8 cellular contexts compared by ENCODE assay signal in genomic region chr15:62549345-62549970, GRCh38.
DNase-seq lines count a peak whose midpoint lies in the region; ATAC-seq and TF ChIP-seq lines count a peak whose summit lies in the region.
"Had no signal": no experiment of that assay in that cellular context is flagged by ENCODE, and none has a peak within 500 bp of the region (broad histone marks: within the 10 kb centered on the region; RNA-seq: fewer than 3 reads in every experiment).

No MANE protein-coding gene starts in this region.

- peak; percentile 26 for DNase-seq in GM10248 (ENCODE audit: extremely low spot score)
- peak; percentile 43 for DNase-seq in LHCN-M2 (ENCODE audit: low read depth)
- peak; percentile 44 to 59 for DNase-seq in cardiac fibroblast (ENCODE audit: low read depth in 2 of 2)
- DNase-seq in retina = no peak
- no peak for DNase-seq in GM03348 (ENCODE audit: low spot score)

- no peak overlapping the region for H3K9ac ChIP-seq in neural cell (ENCODE audit: low read length)

- no peak overlapping the region for H3K4me2 ChIP-seq in neural cell (ENCODE audit: low read length)

- H3K27me3 ChIP-seq in neural cell (ENCODE audit: insufficient read depth, low read depth, low read length) = no peaks in the 10 kb centered on the region

- H3K27ac ChIP-seq in neural cell (ENCODE audit: low read length) = no peak overlapping the region
- H3K27ac ChIP-seq: neutrophil had no signal

- H3K36me3 ChIP-seq in neural cell (ENCODE audit: insufficient read depth, low read length) = no peaks in the 10 kb centered on the region
- H3K36me3 ChIP-seq: neutrophil had no signal

- ATAC-seq in HG03025 (IDR thresholded peaks at IDR 0.05; ENCODE audit: low FRiP score, unreplicated experiment) = no peak

- no peaks in the 10 kb centered on the region for H3K9me2 ChIP-seq in neural cell (ENCODE audit: insufficient read depth, low read length)

- H3K9me3 ChIP-seq in neural cell (ENCODE audit: low read length) = no peaks in the 10 kb centered on the region
- H3K9me3 ChIP-seq: neutrophil had no signal

- no peaks in the 10 kb centered on the region for H4K20me1 ChIP-seq in neural cell (ENCODE audit: insufficient read depth)

- CTCF ChIA-PET in GM10248 (lab: Yijun Ruan, JAX) = interaction anchor here (0.7 to 2.9 kb wide), 10 partner anchors 9 to 197 kb away, joined by 3 to 21 read pairs (median 4); no protein-coding TSS in a partner anchor

- H3K79me2 ChIP-seq in neural cell (replicated peaks; ENCODE audit: insufficient read depth, low read length) = no peaks in the 10 kb centered on the region

- H3F3A ChIP-seq in neural cell (ENCODE audit: insufficient read depth, low read length, poor library complexity, severe bottlenecking) = no peaks in the 10 kb centered on the region

- POLR2A ChIA-PET in GM10248 (lab: Yijun Ruan, JAX) = no interaction called here

- H3K4me3 ChIP-seq in cardiac fibroblast (replicated peaks in 1 of 2; ENCODE audit: low read depth in 2 of 2, low read length in 2 of 2) = no peak overlapping the region
- H3K4me3 ChIP-seq in neural cell (ENCODE audit: low read length) = no peak overlapping the region

- TF ChIP-seq CTCF in GM10248 (IDR thresholded peaks at IDR 0.05; ENCODE audit: control extremely low read depth, extremely low read depth, low read depth, missing control alignments) (peak; percentile 50), cardiac fibroblast (IDR thresholded peaks at IDR 0.05; ENCODE audit: low read depth, low read length) (peak; percentile 72), neural cell (IDR thresholded peaks at IDR 0.05; ENCODE audit: poor library complexity, severe bottlenecking) (peak; percentile 12)

- no peak overlapping the region for H2AFZ ChIP-seq in neural cell (ENCODE audit: low read depth, low read length)

- no peak for TF ChIP-seq EP300 in neural cell (conservative IDR thresholded peaks at IDR 0.05; ENCODE audit: poor library complexity, severe bottlenecking)

- no peak for TF ChIP-seq RAD21 in neural cell (conservative IDR thresholded peaks at IDR 0.05)

TF ChIP-seq in neural cell, 6 proteins besides CTCF, POLR2A, EP300 and RAD21:
- TF ChIP-seq REST (IDR thresholded peaks at IDR 0.05; ENCODE audit: borderline replicate concordance) (no peak), SMC3 (conservative IDR thresholded peaks at IDR 0.05; ENCODE audit: poor library complexity) (no peak), TAF1 (IDR thresholded peaks at IDR 0.05; ENCODE audit: low read depth) (no peak), MXI1 (conservative IDR thresholded peaks at IDR 0.05; ENCODE audit: poor library complexity, severe bottlenecking) (no peak), POLR2AphosphoS5 (IDR thresholded peaks at IDR 0.05) (no peak), EZH2 (IDR thresholded peaks at IDR 0.05; ENCODE audit: borderline replicate concordance, insufficient read depth, low read length, poor library complexity, severe bottlenecking) (no peak)

Comparison
In these comparisons a context has a peak if more than half of its experiments do, and no peak if none do; other contexts are left out.
1. DNase-seq: peak in GM10248 (single experiment), LHCN-M2 (single experiment) and cardiac fibroblast (2 of 2); none in retina (single experiment) and GM03348 (single experiment).
2. CTCF ChIP-seq: peak in every context shown above with its lines; median percentile 72 in cardiac fibroblast; 50 in GM10248; 12 in neural cell.